19 cellular contexts compared by ENCODE assay signal in the genomic region with DNA sequence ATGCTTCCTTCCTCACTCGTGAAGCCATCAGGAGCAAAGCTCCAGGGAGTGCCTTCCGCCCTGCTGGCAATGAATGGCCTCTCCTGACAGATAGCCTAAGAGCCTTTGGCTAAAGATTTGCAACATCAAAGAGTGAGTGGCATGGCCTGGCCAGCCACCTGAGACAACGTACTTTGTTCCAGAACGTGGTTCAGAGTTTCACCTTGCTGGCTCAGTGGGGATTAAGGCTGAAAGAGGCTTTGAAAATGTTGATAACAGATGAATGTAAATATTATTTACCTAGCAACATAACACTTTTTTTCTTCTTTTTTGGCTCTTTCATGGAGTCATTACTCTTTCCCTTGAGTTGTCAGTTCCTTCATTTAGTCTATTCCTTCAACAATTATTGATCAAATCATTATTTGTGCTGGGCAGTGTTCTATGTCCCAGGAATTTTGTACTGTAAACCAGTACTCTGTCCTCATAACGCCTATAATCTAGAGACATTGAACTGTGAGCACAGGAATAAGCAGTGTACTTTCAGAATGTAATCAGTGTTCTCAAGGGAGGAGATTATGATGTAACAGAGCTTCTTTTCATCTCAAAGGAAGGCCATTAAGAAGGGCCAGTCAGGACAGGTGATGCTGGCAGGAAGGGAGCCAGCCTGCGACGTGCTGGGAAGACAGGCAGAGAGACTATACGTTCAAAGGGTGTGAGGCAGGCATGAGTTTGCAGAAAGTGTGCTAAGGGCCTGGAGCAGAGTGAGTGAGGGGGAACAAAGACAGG. TPM values are rescaled to one million over a fixed set of nuclear protein-coding genes. Genes with fewer than 3 reads are reported as not detected.
A peak's percentile ranks its signal among the peaks of the same experiment; 100 is the strongest.
DNase-seq lines count a peak whose midpoint lies in the region; ATAC-seq, FAIRE-seq and TF ChIP-seq lines count a peak whose summit lies in the region.
"Had no signal": no experiment of that assay in that cellular context is flagged by ENCODE, and none has a peak within 500 bp of the region (broad histone marks: within the 10 kb centered on the region; RNA-seq: fewer than 3 reads in every experiment).

No MANE protein-coding gene starts in this region.

- DNase-seq in Caco-2 (peak; percentile 90 to 94), NCI-H345 (lab: John Stamatoyannopoulos, UW) (peak; percentile 34), H1 (ENCODE audit: low read depth in 1 of 2, low spot score in 2 of 2) (no peak), left kidney (ENCODE audit: low read depth, low spot score) (peak; percentile 44), HEK293T (ENCODE audit: extremely low spot score) (no peak), SHP77 (lab: John Stamatoyannopoulos, UW) (no peak), NCI-H446 (lab: John Stamatoyannopoulos, UW) (no peak)
- DNase-seq: activated CD4-positive, alpha-beta T cell treated with anti-CD3 and anti-CD28 coated beads for 4 hours; activated CD8-positive, alpha-beta memory T cell treated with anti-CD3 and anti-CD28 coated beads, Interleukin-2, amount 50 U/mL, for 4 hours; activated gamma-delta T cell treated with Interleukin-2 at 50 U/mL for 16 hours; EL; OCI-M1; stimulated activated naive CD4-positive, alpha-beta T cell; T-helper 9 cell; transverse colon had no signal

- H3K27me3 Mint-ChIP-seq in Caco-2 (ENCODE audit: insufficient read depth, unreplicated experiment), result no peaks in the 10 kb centered on the region

- H3K14ac ChIP-seq in H1 (ENCODE audit: insufficient read length), result no peak overlapping the region

- H3K4me3 Mint-ChIP-seq in Caco-2 (ENCODE audit: unreplicated experiment), result peak overlapping the region; percentile 65
- H3K4me3 Mint-ChIP-seq: memory B cell; natural killer cell treated with Interleukin-12 subunit alpha and Interleukin-12 subunit beta and Interleukin-15 and Interleukin-18, amount 100 ng/mL, for 72 hours had no signal

- no peak overlapping the region for H4K8ac ChIP-seq in H1 (ENCODE audit: extremely low read depth, insufficient read depth, low read length)

- H4K20me1 ChIP-seq in H1 (replicated peaks in 1 of 2; ENCODE audit: control insufficient read depth in 1 of 2, insufficient read depth in 2 of 2, low read length in 2 of 2), result no peaks in the 10 kb centered on the region

- TF ChIP-seq POLR2A in H1 (IDR thresholded peaks at IDR 0.05; ENCODE audit: control extremely low read depth in 1 of 2, low read depth in 2 of 2, low read length in 2 of 2), result no peak

- peaks cover 34% of the 10 kb centered on the region for H3K4me1 Mint-ChIP-seq in Caco-2 (ENCODE audit: low read depth, unreplicated experiment)
- H3K4me1 Mint-ChIP-seq: memory B cell had no signal

- POLR2A ChIA-PET in Caco-2 (lab: Charles Lee), result interaction anchor here (0.8 kb wide), 1 partner anchor 49 kb away, joined by 4 read pairs; no protein-coding TSS in a partner anchor
- POLR2A ChIA-PET in H1 (lab: Charles Lee; ENCODE audit: partially characterized antibody), result no interaction called here
- POLR2A ChIA-PET in HEK293T (lab: Yijun Ruan, JAX), result no interaction called here

- peak; percentile 28 for FAIRE-seq in H1 (lab: Jason Lieb, UNC)

- TF ChIP-seq RAD21 in H1 (IDR thresholded peaks at IDR 0.05 in 1 of 2, conservative IDR thresholded peaks at IDR 0.05 in 1 of 2; ENCODE audit: low read depth in 2 of 2, low read length in 2 of 2), result no peak

- H3K4me1 ChIP-seq in Caco-2 (peaks cover 58% of the 10 kb centered on the region), H1 (replicated peaks in 1 of 4; ENCODE audit: control insufficient read depth in 3 of 4, insufficient read depth in 4 of 4, low read length in 3 of 4) (peaks cover 0 to 9% (median 4%) of the 10 kb centered on the region in 4 experiments; a peak in 4 of 7 replicates)
- H3K4me1 ChIP-seq: transverse colon had no signal

- no peak overlapping the region for H3K18ac ChIP-seq in H1 (ENCODE audit: extremely low read depth, low read length)

- H3K4ac ChIP-seq in H1 (replicated peaks; ENCODE audit: insufficient read length, low read depth, low read length), result no peak overlapping the region

- H2BK20ac ChIP-seq in H1 (ENCODE audit: low read length), result no peak overlapping the region

- TF ChIP-seq EP300 in H1 (IDR thresholded peaks at IDR 0.05; ENCODE audit: borderline replicate concordance in 1 of 2, low read depth in 2 of 2, low read length in 2 of 2), result no peak

- no peaks in the 10 kb centered on the region for H3K79me1 ChIP-seq in H1 (ENCODE audit: low read depth, low read length)

- H2AFZ ChIP-seq in H1 (ENCODE audit: low read length), result no peak overlapping the region

- intact Hi-C loops in Caco-2 (cut with micrococcal nuclease; ENCODE audit: unreplicated experiment), result loop anchor here (1.0 kb wide), 3 partner anchors 7 to 59 kb away; no protein-coding TSS in a partner anchor

- H3K27ac ChIP-seq in H1 (ENCODE audit: low read depth, low read length), result no peak overlapping the region
- H3K27ac ChIP-seq: gastroesophageal sphincter, transverse colon had no signal

- no peak overlapping the region for H2AK5ac ChIP-seq in H1 (ENCODE audit: low read depth, low read length)

- H3K56ac ChIP-seq in H1 (replicated peaks; ENCODE audit: insufficient read length, low read depth, low read length), result no peak overlapping the region

- peak overlapping the region; percentile 97 for H3K27ac Mint-ChIP-seq in Caco-2 (ENCODE audit: unreplicated experiment)
- H3K27ac Mint-ChIP-seq: memory B cell; natural killer cell treated with Interleukin-12 subunit alpha and Interleukin-12 subunit beta and Interleukin-15 and Interleukin-18, amount 100 ng/mL, for 72 hours had no signal

- WGBS in H1 (ENCODE audit: extremely low coverage in 1 of 2, insufficient coverage in 1 of 2, insufficient read length in 1 of 2, insufficient replicate concordance in 2 of 2, low coverage in 1 of 2, low lambda C conversion rate in 2 of 2, missing lambda C conversion rate in 1 of 2), 2 experiments, result 53% methylated on average over 8 of the region's 8 CpGs; no CpG with 5 or more reads in 1 of the 2 experiments

- peaks cover 26% of the 10 kb centered on the region for H3K9me3 Mint-ChIP-seq in Caco-2 (ENCODE audit: unreplicated experiment)
- H3K9me3 Mint-ChIP-seq: natural killer cell treated with Interleukin-12 subunit alpha and Interleukin-12 subunit beta and Interleukin-15 and Interleukin-18, amount 100 ng/mL, for 72 hours had no signal

- no peak overlapping the region for H4K91ac ChIP-seq in H1 (replicated peaks; ENCODE audit: insufficient read length, low read length)

- H3K4me2 ChIP-seq in H1 (ENCODE audit: insufficient read depth in 1 of 2, low read depth in 2 of 2, low read length in 2 of 2), result 0 out of 4 replicates have a peak overlapping the region, but pooled peaks of 1 of the 2 experiments have one; percentile 7

- H3K27me3 ChIP-seq in Caco-2 (replicated peaks; ENCODE audit: control insufficient read depth, insufficient read depth, low read length) (no peaks in the 10 kb centered on the region), H1 (replicated peaks in 1 of 4; ENCODE audit: control insufficient read depth in 3 of 4, extremely low read depth in 1 of 4, insufficient read depth in 3 of 4, low read length in 3 of 4) (no peaks in the 10 kb centered on the region)
- H3K27me3 ChIP-seq: gastroesophageal sphincter, transverse colon had no signal

- no peaks in the 10 kb centered on the region for H3K23me2 ChIP-seq in H1 (ENCODE audit: low read depth, low read length)

- no peak overlapping the region for H3K9ac ChIP-seq in H1 (replicated peaks in 1 of 4; ENCODE audit: extremely low read depth in 1 of 4, low read depth in 3 of 4, low read length in 3 of 4)

- H3K9me3 ChIP-seq in Caco-2 (no peaks in the 10 kb centered on the region), H1 (ENCODE audit: insufficient read depth in 2 of 2, low read depth in 1 of 2, low read length in 1 of 2) (no peaks in the 10 kb centered on the region)
- H3K9me3 ChIP-seq: transverse colon had no signal

- CTCF ChIA-PET in Caco-2 (lab: Charles Lee) (interaction anchor here (1.2 kb wide), 1 partner anchor 49 kb away, joined by 3 read pairs; no protein-coding TSS in a partner anchor), H1 (lab: Charles Lee; ENCODE audit: partially characterized antibody) (interaction anchor here (0.5 kb wide), 1 partner anchor 300 kb away, joined by 4 read pairs; no protein-coding TSS in a partner anchor), HEK293T (lab: Yijun Ruan, JAX) (no interaction called here)

- BruUV-seq in Caco-2 (replicated peaks; lab: Mats Ljungman, UMichigan), result no TSS peak

- H2BK15ac ChIP-seq in H1 (ENCODE audit: low read length), result no peak overlapping the region

- H2BK120ac ChIP-seq in H1 (replicated peaks; ENCODE audit: low read depth, low read length), result no peak overlapping the region

- H2BK5ac ChIP-seq in H1 (ENCODE audit: low read depth, low read length), result no peak overlapping the region

- no peak overlapping the region for H4K5ac ChIP-seq in H1 (ENCODE audit: insufficient read length, low read depth, low read length)

- no peak for ATAC-seq in HG03108 (IDR thresholded peaks at IDR 0.05; ENCODE audit: unreplicated experiment)
- ATAC-seq: gastroesophageal sphincter; natural killer cell treated with Interleukin-12 subunit alpha and Interleukin-12 subunit beta and Interleukin-15 and Interleukin-18, amount 100 ng/mL, for 72 hours had no signal

- H3K36me3 Mint-ChIP-seq in Caco-2 (ENCODE audit: insufficient read depth, unreplicated experiment), result peaks cover 16% of the 10 kb centered on the region
- H3K36me3 Mint-ChIP-seq: memory B cell; natural killer cell treated with Interleukin-12 subunit alpha and Interleukin-12 subunit beta and Interleukin-15 and Interleukin-18, amount 100 ng/mL, for 72 hours had no signal

- H3K79me2 ChIP-seq in H1 (ENCODE audit: control insufficient read depth in 1 of 2, insufficient read depth in 2 of 2, low read length in 2 of 2), result no peaks in the 10 kb centered on the region

- H3K23ac ChIP-seq in H1 (ENCODE audit: insufficient read length), result no peak overlapping the region

- H2BK12ac ChIP-seq in H1 (ENCODE audit: low read depth, low read length), result peak overlapping the region; percentile 19

- TF ChIP-seq CTCF in Caco-2 (IDR thresholded peaks at IDR 0.05; ENCODE audit: insufficient read depth in 1 of 2, low read depth in 1 of 2, low read length in 1 of 2, severe bottlenecking in 1 of 2, unreplicated experiment in 1 of 2), result no peak
- TF ChIP-seq CTCF in H1 (IDR thresholded peaks at IDR 0.05; ENCODE audit: control extremely low read depth in 1 of 3, insufficient read depth in 1 of 3, low read depth in 1 of 3, low read length in 3 of 3), result no peak

- H3K36me3 ChIP-seq in Caco-2 (ENCODE audit: control insufficient read depth, insufficient read depth, low read length) (no peaks in the 10 kb centered on the region), H1 (ENCODE audit: control insufficient read depth in 2 of 4, insufficient read depth in 4 of 4, low read length in 3 of 4) (no peaks in the 10 kb centered on the region)
- H3K36me3 ChIP-seq: gastroesophageal sphincter, transverse colon had no signal

- no peak overlapping the region for H3K4me3 ChIP-seq in Caco-2 (ENCODE audit: low read depth, low read length)
- no peak overlapping the region for H3K4me3 ChIP-seq in H1 (ENCODE audit: extremely low read depth in 1 of 4, insufficient read depth in 2 of 4, low read depth in 3 of 4, low read length in 4 of 4)
- H3K4me3 ChIP-seq: gastroesophageal sphincter, transverse colon had no signal

RNA-seq across cellular contexts. Expression of a gene that starts 59.4 kb away (rescaled TPM):
- total RNA-seq in Caco-2 (2022), result 0.98 and 1.1 TPM in 2 replicates
- total RNA-seq in H1 (2021; fragmentation: NEBNext Ultra II Directional; extraction: Animal tissue kit (Norgen Biotek cat#: 25700)), result 0.42 and 0.65 TPM in 2 replicates
- polyA plus RNA-seq in H1 (2011; rRNA removed), result 0.11 and 0.27 TPM in 2 replicates
- polyA plus RNA-seq in H1 (2011; cell fraction: cytosol; rRNA removed), result 0.19 TPM
- 0.30 TPM for polyA plus RNA-seq in H1 (2011; cell fraction: nucleus; rRNA removed)
- polyA plus RNA-seq in H1 (2012, experiment 1 of 2), result 0.20 to 0.33 TPM (median 0.31 TPM) in 4 replicates
- 0.25 TPM for polyA plus RNA-seq in H1 (2012, experiment 2 of 2)
- 0.26 TPM for polyA plus RNA-seq in H1 (2013, experiment 1 of 2)
- 0.28 TPM for polyA plus RNA-seq in H1 (2013, experiment 2 of 2)
- polyA minus RNA-seq in H1 (2011; rRNA and poly(A)+ RNA removed), result 0.24 and 0.32 TPM in 2 replicates
- 0.15 TPM for polyA minus RNA-seq in H1 (2011; cell fraction: cytosol; rRNA and poly(A)+ RNA removed)
- polyA minus RNA-seq in H1 (2011; cell fraction: nucleus; rRNA and poly(A)+ RNA removed), result 0.70 TPM

Comparison
In these comparisons a context has a peak if more than half of its experiments do, and no peak if none do; other contexts are left out.
1. DNase-seq: peak in Caco-2 (2 of 2), NCI-H345 (single experiment) and left kidney (single experiment); none in H1 (0 of 2), HEK293T (single experiment), SHP77 (0 of 2) and NCI-H446 (0 of 2).